In genomic region chr1:55867444-55867843, GRCh38 we compare ENCODE assay signal across 20 cellular contexts.
"Had no signal": no experiment of that assay in that cellular context is flagged by ENCODE, and none has a peak within 500 bp of the region (broad histone marks: within the 10 kb centered on the region; RNA-seq: fewer than 3 reads in every experiment).

No MANE protein-coding gene starts in this region.

- H3K9me3 ChIP-seq: esophagus muscularis mucosa, gastrocnemius medialis, left ventricle myocardium inferior, lower lobe of right lung, prostate gland, right atrium auricular region, sigmoid colon, spleen, testis had no signal

- H3K4me3 Mint-ChIP-seq: natural killer cell treated with Interleukin-12 subunit alpha and Interleukin-12 subunit beta and Interleukin-15 and Interleukin-18, amount 100 ng/mL, for 72 hours; neural progenitor cell; stimulated activated memory B cell treated with anti-CD40 and anti-IgM and Interleukin-4, amounts not matched to agents 10 μg/mL and 1 μg/mL and 100 μg/mL, for 72 hours had no signal

- H3K27me3 ChIP-seq: esophagus muscularis mucosa, gastrocnemius medialis, neural progenitor cell, right atrium auricular region, sigmoid colon, spleen, testis had no signal

- H3K4me1 ChIP-seq: lower lobe of right lung, prostate gland, spleen, testis had no signal

- H3K4me1 Mint-ChIP-seq: stimulated activated memory B cell treated with anti-CD40 and anti-IgM and Interleukin-4, amounts not matched to agents 10 μg/mL and 1 μg/mL and 100 μg/mL, for 72 hours had no signal

- H3K27ac ChIP-seq: coronary artery, esophagus muscularis mucosa, left ventricle myocardium inferior, lower lobe of right lung, neural progenitor cell, prostate gland, right atrium auricular region, sigmoid colon, spleen, testis had no signal

- H3K4me2 ChIP-seq: neural progenitor cell had no signal

- H3K4me3 ChIP-seq: coronary artery, esophagus muscularis mucosa, gastrocnemius medialis, left ventricle myocardium inferior, lower lobe of right lung, neural progenitor cell, prostate gland, right atrium auricular region, sigmoid colon, spleen, testis had no signal

- H3K36me3 Mint-ChIP-seq: natural killer cell treated with Interleukin-12 subunit alpha and Interleukin-12 subunit beta and Interleukin-15 and Interleukin-18, amount 100 ng/mL, for 72 hours; neural progenitor cell; stimulated activated memory B cell treated with anti-CD40 and anti-IgM and Interleukin-4, amounts not matched to agents 10 μg/mL and 1 μg/mL and 100 μg/mL, for 72 hours; type B pancreatic cell had no signal

- ATAC-seq: left colon; lower lobe of right lung; natural killer cell treated with Interleukin-12 subunit alpha and Interleukin-12 subunit beta and Interleukin-15 and Interleukin-18, amount 100 ng/mL, for 72 hours; stimulated activated memory B cell treated with anti-CD40 and anti-IgM and Interleukin-4, amounts not matched to agents 10 μg/mL and 1 μg/mL and 100 μg/mL, for 72 hours; stimulated activated naive CD8-positive, alpha-beta T cell treated with anti-CD3 and anti-CD28 coated beads, Interleukin-15, Interleukin-2, amounts not matched to agents 100 U/mL and 50 U/mL, for 24 hours had no signal

- H2AFZ ChIP-seq: neural progenitor cell had no signal

- H3K27me3 Mint-ChIP-seq: stimulated activated memory B cell treated with anti-CD40 and anti-IgM and Interleukin-4, amounts not matched to agents 10 μg/mL and 1 μg/mL and 100 μg/mL, for 72 hours had no signal

- H3K27ac Mint-ChIP-seq: natural killer cell treated with Interleukin-12 subunit alpha and Interleukin-12 subunit beta and Interleukin-15 and Interleukin-18, amount 100 ng/mL, for 72 hours; neural progenitor cell; stimulated activated memory B cell treated with anti-CD40 and anti-IgM and Interleukin-4, amounts not matched to agents 10 μg/mL and 1 μg/mL and 100 μg/mL, for 72 hours; type B pancreatic cell had no signal

- DNase-seq: effector memory CD4-positive, alpha-beta T cell; gastrocnemius medialis; head of caudate nucleus; left colon; left ventricle myocardium inferior; lower lobe of right lung; sigmoid colon; spleen; stimulated activated CD4-positive, alpha-beta T cell treated with anti-CD3 and anti-CD28 coated beads, Interleukin-4, amount 100 ng/mL, for 4 hours; stimulated activated naive CD8-positive, alpha-beta T cell treated with anti-CD3 and anti-CD28 coated beads, Interleukin-15, Interleukin-2, amounts not matched to agents 100 U/mL and 50 U/mL, for 24 hours; substantia nigra; testis had no signal

- H3K9me3 Mint-ChIP-seq: natural killer cell treated with Interleukin-12 subunit alpha and Interleukin-12 subunit beta and Interleukin-15 and Interleukin-18, amount 100 ng/mL, for 72 hours; neural progenitor cell; stimulated activated memory B cell treated with anti-CD40 and anti-IgM and Interleukin-4, amounts not matched to agents 10 μg/mL and 1 μg/mL and 100 μg/mL, for 72 hours; type B pancreatic cell had no signal

- H3K9ac ChIP-seq: neural progenitor cell had no signal

- H3K36me3 ChIP-seq: esophagus muscularis mucosa, gastrocnemius medialis, left ventricle myocardium inferior, lower lobe of right lung, neural progenitor cell, prostate gland, right atrium auricular region, sigmoid colon, spleen had no signal
